In the genomic region with DNA sequence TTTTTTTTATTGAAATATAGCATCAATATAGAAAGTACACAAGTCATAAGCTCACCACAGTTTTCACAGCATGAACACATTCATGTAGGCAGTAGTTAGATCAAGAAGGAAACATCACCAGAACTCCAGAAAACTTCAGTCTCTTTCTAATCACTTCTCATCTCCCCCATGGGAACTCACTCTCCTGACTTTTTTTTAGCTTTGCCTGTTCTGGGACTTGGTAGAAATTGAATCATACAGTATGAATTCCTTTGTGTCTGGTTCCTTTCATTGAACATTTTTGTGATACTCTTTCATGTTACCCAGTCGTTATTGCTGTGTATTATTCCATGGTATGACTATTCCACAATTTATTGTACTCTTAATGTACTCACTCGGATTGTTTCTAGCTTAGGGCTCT, we compare ENCODE assay signal across 15 cellular contexts.
DNase-seq lines count a peak whose midpoint lies in the region; ATAC-seq, FAIRE-seq and TF ChIP-seq lines count a peak whose summit lies in the region.
"Had no signal": no experiment of that assay in that cellular context is flagged by ENCODE, and none has a peak within 500 bp of the region (broad histone marks: within the 10 kb centered on the region; RNA-seq: fewer than 3 reads in every experiment).

No MANE protein-coding gene starts in this region.

- H3K4me2 ChIP-seq in A549, result peak overlapping the region; percentile 33

- ATAC-seq in A549, result no peak
- no peak for ATAC-seq in activated CD8-positive, alpha-beta memory T cell treated with anti-CD3 and anti-CD28 coated beads, Interleukin-2, amount 10 ng/mL, durations not matched to agents 7 days and 5 days

- peaks cover 16% of the 10 kb centered on the region for H3K4me1 Mint-ChIP-seq in nephron
- H3K4me1 Mint-ChIP-seq in activated CD8-positive, alpha-beta memory T cell treated with anti-CD3 and anti-CD28 coated beads, Interleukin-2, amount 10 ng/mL, durations not matched to agents 7 days and 5 days, result no peaks in the 10 kb centered on the region
- H3K4me1 Mint-ChIP-seq: central memory CD8-positive, alpha-beta T cell had no signal

- H3K4me3 ChIP-seq in A549 (no peak overlapping the region), choroid plexus epithelial cell (ENCODE audit: low read depth, low read length) (no peak overlapping the region), HAP-1 (no peak overlapping the region)
- H3K4me3 ChIP-seq: heart right ventricle had no signal

- no peak for TF ChIP-seq EP300 in A549 (IDR thresholded peaks at IDR 0.05)

- no peaks in the 10 kb centered on the region for H3K9me3 Mint-ChIP-seq in nephron
- no peaks in the 10 kb centered on the region for H3K9me3 Mint-ChIP-seq in activated CD8-positive, alpha-beta memory T cell treated with anti-CD3 and anti-CD28 coated beads, Interleukin-2, amount 10 ng/mL, durations not matched to agents 7 days and 5 days (ENCODE audit: low read depth)
- H3K9me3 Mint-ChIP-seq: central memory CD8-positive, alpha-beta T cell; naive B cell had no signal

- 68% methylated on average over 2 of the region's 2 CpGs for WGBS in A549 (ENCODE audit: missing lambda C conversion rate)

- TF ChIP-seq POLR2A in A549 (IDR thresholded peaks at IDR 0.05; ENCODE audit: low read length), result no peak

- H3K4me3 Mint-ChIP-seq in nephron, result no peak overlapping the region
- no peak overlapping the region for H3K4me3 Mint-ChIP-seq in activated CD8-positive, alpha-beta memory T cell treated with anti-CD3 and anti-CD28 coated beads, Interleukin-2, amount 10 ng/mL, durations not matched to agents 7 days and 5 days
- H3K4me3 Mint-ChIP-seq: central memory CD8-positive, alpha-beta T cell; naive B cell had no signal

- FAIRE-seq in A549 (lab: Jason Lieb, UNC), result no peak
- FAIRE-seq: GM18507 had no signal

- in situ Hi-C loops in HAP-1 (cut with MboI; ENCODE audit: low sequenced_read_pairs), result no loop called here

- no peaks in the 10 kb centered on the region for H3K9me3 ChIP-seq in A549
- no peaks in the 10 kb centered on the region for H3K9me3 ChIP-seq in HAP-1
- H3K9me3 ChIP-seq: heart right ventricle had no signal

- no peaks in the 10 kb centered on the region for H3K27me3 ChIP-seq in HAP-1 (ENCODE audit: low read depth)
- H3K27me3 ChIP-seq: heart right ventricle had no signal

- TF ChIP-seq CTCF in A549 (IDR thresholded peaks at IDR 0.05) (no peak), choroid plexus epithelial cell (conservative IDR thresholded peaks at IDR 0.05; ENCODE audit: low read depth, low read length) (no peak), nephron (IDR thresholded peaks at IDR 0.05; ENCODE audit: unreplicated experiment in 3 of 3) (no peak)

- H3K27ac Mint-ChIP-seq in nephron, result peak overlapping the region; percentile 29 to 92 (median 60)
- H3K27ac Mint-ChIP-seq in activated CD8-positive, alpha-beta memory T cell treated with anti-CD3 and anti-CD28 coated beads, Interleukin-2, amount 10 ng/mL, durations not matched to agents 7 days and 5 days, result no peak overlapping the region

- POLR2A ChIA-PET in A549 (lab: Yijun Ruan, JAX), result no interaction called here

- CTCF ChIA-PET in A549 (lab: Yijun Ruan, JAX), result interaction anchor here (4.4 kb wide), 1 partner anchor 19 kb away, joined by 14 read pairs; no protein-coding TSS in a partner anchor
- CTCF ChIA-PET in activated CD8-positive, alpha-beta memory T cell treated with anti-CD3 and anti-CD28 coated beads, Interleukin-2, amount 10 ng/mL, durations not matched to agents 7 days and 5 days (lab: Charles Lee), result no interaction called here

- peaks cover 20% of the 10 kb centered on the region for H3K4me1 ChIP-seq in A549
- H3K4me1 ChIP-seq in HAP-1, result peaks cover 2% of the 10 kb centered on the region; the same call in 1 of the 2 replicates

- DNase-seq in A549 (ENCODE audit: low read depth in 1 of 2, low spot score in 1 of 2) (no peak), LHCN-M2 (ENCODE audit: low read depth) (peak; percentile 37), choroid plexus epithelial cell (ENCODE audit: low read depth) (peak; percentile 71), GOT3 (lab: John Stamatoyannopoulos, UW) (no peak), HAP-1 (ENCODE audit: low spot score in 2 of 2) (no peak), HuH-7 (ENCODE audit: low spot score) (no peak)
- no peak for DNase-seq in activated CD8-positive, alpha-beta memory T cell treated with anti-CD3 and anti-CD28 coated beads, Interleukin-2, amount 10 ng/mL, durations not matched to agents 7 days and 5 days
- DNase-seq: kidney glomerular epithelial cell, naive B cell, NCI-H187, NCI-H510A had no signal

- no peak for TF ChIP-seq RAD21 in A549 (conservative IDR thresholded peaks at IDR 0.05 in 1 of 2, IDR thresholded peaks at IDR 0.05 in 1 of 2)

- H3K27me3 Mint-ChIP-seq in nephron (ENCODE audit: low read depth), result no peaks in the 10 kb centered on the region
- no peaks in the 10 kb centered on the region for H3K27me3 Mint-ChIP-seq in activated CD8-positive, alpha-beta memory T cell treated with anti-CD3 and anti-CD28 coated beads, Interleukin-2, amount 10 ng/mL, durations not matched to agents 7 days and 5 days
- H3K27me3 Mint-ChIP-seq: central memory CD8-positive, alpha-beta T cell; naive B cell had no signal

- H3K36me3 ChIP-seq in HAP-1 (replicated peaks), result peaks cover 5% of the 10 kb centered on the region

- H3K36me3 Mint-ChIP-seq in nephron (ENCODE audit: low read depth), result peaks cover 8% of the 10 kb centered on the region
- H3K36me3 Mint-ChIP-seq in activated CD8-positive, alpha-beta memory T cell treated with anti-CD3 and anti-CD28 coated beads, Interleukin-2, amount 10 ng/mL, durations not matched to agents 7 days and 5 days, result peaks cover 6% of the 10 kb centered on the region

- peak overlapping the region; percentile 28 to 70; a peak in 4 of 6 replicates for H3K27ac ChIP-seq in A549

TF ChIP-seq in A549, 52 proteins besides CTCF, POLR2A, EP300 and RAD21:
- no peak for TF ChIP-seq PHF8 (IDR thresholded peaks at IDR 0.05; ENCODE audit: borderline replicate concordance, low read depth)
- no peak for TF ChIP-seq ATOH8 (CRISPR knock-in tag; IDR thresholded peaks at IDR 0.05; ENCODE audit: low read depth)
- TF ChIP-seq HOXB5 (CRISPR knock-in tag; IDR thresholded peaks at IDR 0.05), result no peak
- TF ChIP-seq HOXB13 (CRISPR knock-in tag; IDR thresholded peaks at IDR 0.05; ENCODE audit: low read depth), result no peak
- TF ChIP-seq TP53 (CRISPR knock-in tag; IDR thresholded peaks at IDR 0.05), result no peak
- no peak for TF ChIP-seq USF2 (IDR thresholded peaks at IDR 0.05)
- no peak for TF ChIP-seq FOSB (CRISPR knock-in tag; IDR thresholded peaks at IDR 0.05)
- no peak for TF ChIP-seq GATA3 (IDR thresholded peaks at IDR 0.05; ENCODE audit: borderline replicate concordance)
- TF ChIP-seq MAZ (IDR thresholded peaks at IDR 0.05; ENCODE audit: borderline replicate concordance, low read depth, low read length), result no peak
- no peak for TF ChIP-seq NPAS2 (CRISPR knock-in tag; IDR thresholded peaks at IDR 0.05; ENCODE audit: borderline replicate concordance)
- no peak for TF ChIP-seq ZNF302 (CRISPR knock-in tag; IDR thresholded peaks at IDR 0.05)
- TF ChIP-seq, protein P1, sequence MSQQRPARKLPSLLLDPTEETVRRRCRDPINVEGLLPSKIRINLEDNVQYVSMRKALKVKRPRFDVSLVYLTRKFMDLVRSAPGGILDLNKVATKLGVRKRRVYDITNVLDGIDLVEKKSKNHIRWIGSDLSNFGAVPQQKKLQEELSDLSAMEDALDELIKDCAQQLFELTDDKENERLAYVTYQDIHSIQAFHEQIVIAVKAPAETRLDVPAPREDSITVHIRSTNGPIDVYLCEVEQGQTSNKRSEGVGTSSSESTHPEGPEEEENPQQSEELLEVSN (IDR thresholded peaks at IDR 0.05; ENCODE audit: borderline replicate concordance, low read depth), result no peak

Comparison
In these comparisons a context has a peak if more than half of its experiments do, and no peak if none do; other contexts are left out.
1. DNase-seq: peak in LHCN-M2 (single experiment) and choroid plexus epithelial cell (single experiment); none in A549 (0 of 2), GOT3 (single experiment), HAP-1 (0 of 2), activated CD8-positive, alpha-beta memory T cell treated with anti-CD3 and anti-CD28 coated beads, Interleukin-2, amount 10 ng/mL, durations not matched to agents 7 days and 5 days (single experiment) and HuH-7 (single experiment).